In the genomic region with DNA sequence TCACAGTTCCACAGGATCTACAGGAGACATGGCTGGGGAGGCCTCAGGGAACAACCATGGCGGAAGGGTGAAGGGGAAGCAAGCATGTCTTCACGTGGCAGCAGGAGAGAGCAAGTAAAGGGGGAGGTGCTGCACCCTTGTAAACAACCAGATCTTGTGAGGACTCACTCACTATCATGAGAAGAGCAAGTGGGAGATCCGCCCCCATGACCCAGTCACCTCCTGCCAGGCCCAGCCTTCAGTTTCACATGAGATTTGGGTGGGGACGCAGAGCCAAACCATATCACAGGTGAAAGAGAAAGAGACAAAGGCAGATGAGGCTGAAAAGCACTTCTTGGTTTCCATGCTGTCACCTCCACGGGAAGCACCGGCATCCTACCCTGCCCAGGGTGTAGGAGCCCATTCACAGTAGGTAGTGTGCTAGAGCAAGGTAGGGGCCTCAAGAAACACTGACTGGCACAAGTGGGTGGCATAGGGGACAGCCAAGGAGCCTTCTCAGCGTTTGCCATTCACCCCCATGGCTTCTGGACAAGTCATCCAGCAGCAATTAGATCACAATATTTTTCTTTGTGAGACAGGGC, we compare ENCODE assay signal across 1 cellular context.
A peak's percentile ranks its signal among the peaks of the same experiment; 100 is the strongest.
TF ChIP-seq lines count a peak whose summit lies in the region.

No MANE protein-coding gene starts in this region.

TF ChIP-seq in HepG2, 621 proteins besides CTCF, POLR2A, EP300 and RAD21:
- TF ChIP-seq ZNF432 (CRISPR knock-in tag; IDR thresholded peaks at IDR 0.05; ENCODE audit: borderline replicate concordance) (no peak), RBFOX2 (IDR thresholded peaks at IDR 0.05; ENCODE audit: low read depth, low read length) (0 out of 2 replicates have a peak, but pooled peaks have one; percentile 19)
